In genomic region chr9:132988244-132989013, GRCh38 we compare ENCODE assay signal across 23 cellular contexts. TPM values are rescaled to one million over a fixed set of nuclear protein-coding genes. Genes with fewer than 3 reads are reported as not detected.
"Had no signal": no experiment of that assay in that cellular context is flagged by ENCODE, and none has a peak within 500 bp of the region (broad histone marks: within the 10 kb centered on the region; RNA-seq: fewer than 3 reads in every experiment).

No MANE protein-coding gene starts in this region.

- ATAC-seq: activated CD4-positive, CD25-positive, alpha-beta regulatory T cell treated with anti-CD3 and anti-CD28 coated beads, Interleukin-2, amount 50 U/mL, for 24 hours; activated CD8-positive, alpha-beta T cell treated with anti-CD3 and anti-CD28 coated beads, Interleukin-2, amount 10 ng/mL, durations not matched to agents 7 days and 5 days; activated naive CD4-positive, alpha-beta T cell treated with anti-CD3 and anti-CD28 coated beads, Interleukin-2, amount 50 U/mL, for 72 hours; activated naive CD8-positive, alpha-beta T cell treated with anti-CD3 and anti-CD28 coated beads, Interleukin-2, amount 50 U/mL, for 24 hours; body of pancreas; PC-3 had no signal

- H3K9me3 ChIP-seq: ascending aorta, body of pancreas had no signal

- H3K36me3 ChIP-seq: ascending aorta had no signal

- H3K27ac ChIP-seq: ascending aorta, body of pancreas had no signal

- H3K4me1 ChIP-seq: ascending aorta, body of pancreas had no signal

- H3K27me3 ChIP-seq: ascending aorta, body of pancreas had no signal

- FAIRE-seq: bronchial epithelial cell had no signal

- DNase-seq: activated CD4-positive, alpha-beta T cell treated with anti-CD3 and anti-CD28 coated beads for 48 hours; activated CD4-positive, alpha-beta T cell treated with anti-CD3 and anti-CD28 coated beads, Interleukin-2, amount 50 U/mL, for 4 hours; activated CD8-positive, alpha-beta memory T cell treated with anti-CD3 and anti-CD28 coated beads, Interleukin-2, amount 50 U/mL, for 48 hours; activated CD8-positive, alpha-beta T cell treated with anti-CD3 and anti-CD28 coated beads, Interleukin-2, amount 10 ng/mL, durations not matched to agents 7 days and 5 days; activated naive CD8-positive, alpha-beta T cell treated with anti-CD3 and anti-CD28 coated beads, Interleukin-2, amount 50 U/mL, for 24 hours; activated T-cell treated with anti-CD3 and anti-CD28 coated beads, Interleukin-2, amount 50 U/mL, for 1 hour; amniotic stem cell; body of pancreas; central memory CD4-positive, alpha-beta T cell; KBM-7; MM.1S; NCI-H1105 treated with DMSO at 0.1 percent for 48 hours; NCI-H1436 treated with DMSO at 0.1 percent for 48 hours; NCI-H187; NCI-H2081; NCI-H510A treated with DMSO at 0.1 percent for 48 hours; NCI-H69; PC-3; SHP77 treated with DMSO at 0.1 percent for 48 hours had no signal

- H3K4me3 ChIP-seq: ascending aorta, body of pancreas had no signal

RNA-seq across cellular contexts. Expression of gene GFI1B, which starts 9.9 kb away (rescaled TPM):
- total RNA-seq: activated CD8-positive, alpha-beta T cell treated with anti-CD3 and anti-CD28 coated beads, Interleukin-2, amount 10 ng/mL, durations not matched to agents 7 days and 5 days; ascending aorta; body of pancreas; bronchial epithelial cell; PC-3 had no signal
